In the genomic region with DNA sequence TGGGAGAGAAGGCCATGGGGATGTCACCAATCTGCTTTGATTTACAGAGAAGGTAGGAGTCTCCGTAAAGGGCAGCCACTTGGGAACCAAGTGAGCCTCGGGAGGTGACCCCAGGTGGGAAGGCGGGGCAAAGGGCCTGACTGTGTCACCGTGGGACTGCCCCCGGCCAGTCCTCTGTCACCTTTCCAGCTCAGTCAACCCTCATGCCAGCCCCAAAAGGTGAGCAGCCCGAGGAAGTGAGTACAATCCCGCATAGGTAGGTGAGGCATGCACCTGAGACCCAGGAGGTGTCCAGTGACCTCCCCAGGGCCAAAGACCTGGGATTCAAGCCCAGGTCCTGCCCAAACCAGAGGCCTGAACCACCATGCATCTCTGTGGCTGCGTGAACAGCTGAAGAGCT, we compare ENCODE assay signal across 24 cellular contexts. TPM values are rescaled to one million over a fixed set of nuclear protein-coding genes. Genes with fewer than 3 reads are reported as not detected.
"Had no signal": no experiment of that assay in that cellular context is flagged by ENCODE, and none has a peak within 500 bp of the region (broad histone marks: within the 10 kb centered on the region; RNA-seq: fewer than 3 reads in every experiment).

No MANE protein-coding gene starts in this region.

- H3K27ac ChIP-seq: RWPE1, SJCRH30 had no signal

- H3K27me3 ChIP-seq: MG63, SJCRH30 had no signal

- H3K4me3 ChIP-seq: MG63, SJCRH30 had no signal

- FAIRE-seq: HepG2 had no signal

- DNase-seq: IMR-90, Karpas-422, KG1, MG63, NCI-H1092 treated with DMSO at 0.1 percent for 48 hours, NCI-H1436, NCI-H187, NCI-H2029, NCI-H2081 treated with DMSO at 0.1 percent for 48 hours, NCI-H2171, NCI-H226, NCI-H446, NCI-H510A, NCI-H524 treated with DMSO at 0.1 percent for 48 hours, NCI-H774, SHP77 treated with DMSO at 0.1 percent for 48 hours, SJCRH30 had no signal

- H3K36me3 ChIP-seq: MG63, SJCRH30 had no signal

- H3K9me3 ChIP-seq: MG63, SJCRH30 had no signal

- ATAC-seq: HepG2, Panc1, PC-3, Right ventricle myocardium inferior, SK-N-SH treated with all-trans-retinoic acid at 6 μM for 48 hours had no signal

RNA-seq across cellular contexts. Expression of a gene that starts 36.2 kb away (rescaled TPM):
- total RNA-seq: HepG2, HT-29, IMR-90, PC-3 had no signal
- polyA plus RNA-seq: HepG2, IMR-90 had no signal
